Comparison of ENCODE assay signal across 8 cellular contexts in the genomic region with DNA sequence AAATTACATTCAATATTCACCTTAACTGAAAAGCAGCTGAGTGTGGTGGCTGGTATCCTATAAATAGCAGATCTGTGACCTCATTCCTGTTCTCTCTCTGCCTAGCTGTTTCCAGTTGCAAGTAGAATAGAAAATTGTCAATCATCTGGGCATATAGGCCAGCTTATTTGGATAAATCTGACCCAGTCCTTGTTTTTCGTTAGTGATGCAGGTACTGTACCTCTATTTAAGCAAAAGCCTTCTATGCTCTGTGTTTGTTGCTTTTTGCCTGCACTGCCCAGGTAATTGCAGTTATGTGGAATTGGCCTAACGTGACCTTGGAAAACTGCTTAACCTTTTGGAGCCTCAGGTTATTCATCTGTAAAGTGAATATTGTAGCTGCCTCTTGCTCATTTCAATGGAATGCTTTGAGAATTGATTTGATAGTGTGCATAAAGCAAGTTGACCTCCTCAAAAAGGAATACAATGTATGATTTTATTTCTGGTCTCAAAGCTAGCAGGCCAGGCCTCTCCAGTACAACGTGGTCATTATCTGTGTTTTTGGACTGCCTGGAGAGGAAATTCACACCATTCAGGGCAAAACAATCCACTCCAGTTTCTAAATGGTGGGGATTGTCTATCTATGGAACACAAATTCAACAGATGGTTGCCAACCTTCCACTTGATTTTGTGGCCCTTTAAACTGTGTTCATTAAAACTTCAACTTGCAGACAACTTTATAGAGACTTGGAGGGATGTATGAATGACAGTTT.
DNase-seq lines count a peak whose midpoint lies in the region; ATAC-seq, FAIRE-seq and TF ChIP-seq lines count a peak whose summit lies in the region.

No MANE protein-coding gene starts in this region.

- H3K79me2 ChIP-seq in GM12878 (ENCODE audit: control insufficient read depth, insufficient read depth, low read length), result no peaks in the 10 kb centered on the region

- TF ChIP-seq EP300 in GM12878 (IDR thresholded peaks at IDR 0.05; ENCODE audit: borderline replicate concordance in 1 of 2, control insufficient read depth in 1 of 2, low read depth in 2 of 2, low read length in 2 of 2), result no peak

- peaks cover 12% of the 10 kb centered on the region for H3K4me1 ChIP-seq in GM12878 (ENCODE audit: control insufficient read depth, insufficient read depth, low read length)

- H3K9ac ChIP-seq in GM12878 (ENCODE audit: control insufficient read depth, insufficient read depth, low read length), result no peak overlapping the region

- intact Hi-C loops in GM12878 (cut with micrococcal nuclease; ENCODE audit: unreplicated experiment), result loop anchor here (5.0 to 10.0 kb wide), 4 partner anchors 114 to 1682 kb away; a partner anchor contains a TSS

- peaks cover 46% of the 10 kb centered on the region for H3K4me1 Mint-ChIP-seq in mesothelial cell of epicardium

- FAIRE-seq in GM12878 (lab: Jason Lieb, UNC), result no peak

- peak overlapping the region; percentile 57 for H3K27ac ChIP-seq in HL-60 (replicated peaks)
- no peak overlapping the region for H3K27ac ChIP-seq in GM12878 (ENCODE audit: control insufficient read depth, insufficient read depth)

- CTCF ChIA-PET in GM12878 (lab: Yijun Ruan, JAX), result interaction anchor here (0.9 to 4.2 kb wide), 16 partner anchors 10 to 1036 kb away, joined by 3 to 35 read pairs (median 4); a partner anchor contains a TSS

- H2AFZ ChIP-seq in GM12878 (ENCODE audit: control insufficient read depth, low read depth, low read length), result peak overlapping the region; percentile 7; the same call in 1 of the 2 replicates

- TF ChIP-seq CTCF in HL-60 (IDR thresholded peaks at IDR 0.05; ENCODE audit: insufficient read depth, low read length) (no peak), GM12878 (IDR thresholded peaks at IDR 0.05 in 2 of 3, conservative IDR thresholded peaks at IDR 0.05 in 1 of 3; ENCODE audit: control insufficient read depth in 2 of 3, extremely low read depth in 1 of 3, insufficient read depth in 1 of 3, low read depth in 3 of 3, low read length in 3 of 3) (no peak), mesothelial cell of epicardium (IDR thresholded peaks at IDR 0.05; ENCODE audit: unreplicated experiment) (no peak)

- no peaks in the 10 kb centered on the region for H3K9me3 ChIP-seq in GM12878 (replicated peaks; ENCODE audit: control insufficient read depth, insufficient read depth, low read length)

- RAD21 ChIA-PET in GM12878 (lab: Charles Lee; ENCODE audit: unreplicated experiment), result interaction anchor here (0.7 to 3.9 kb wide), 11 partner anchors 15 to 1682 kb away, joined by 3 to 24 read pairs (median 6); a partner anchor contains a TSS

- no peaks in the 10 kb centered on the region for H3K36me3 ChIP-seq in GM12878 (ENCODE audit: control insufficient read depth in 2 of 2, insufficient read depth in 2 of 2, low read length in 1 of 2)

- in situ Hi-C loops in GM12878 (cut with MboI), result no loop called here

- DNase-seq in DMS153 (lab: John Stamatoyannopoulos, UW) (peak; percentile 35), HL-60 (ENCODE audit: low read depth in 1 of 2, low spot score in 1 of 2) (no peak), GM12878 (ENCODE audit: low read depth, low spot score) (no peak), mesothelial cell of epicardium (ENCODE audit: low spot score in 2 of 2, unreplicated experiment in 2 of 2) (no peak), T-helper 1 cell (no peak), LoVo (ENCODE audit: low spot score) (no peak)

- H3K4me3 Mint-ChIP-seq in mesothelial cell of epicardium, result no peak overlapping the region

- H4K20me1 ChIP-seq in GM12878 (ENCODE audit: control insufficient read depth, insufficient read depth), result no peaks in the 10 kb centered on the region

- no peak for TF ChIP-seq POLR2A in GM12878 (IDR thresholded peaks at IDR 0.05; ENCODE audit: low read depth, low read length)

- BruUV-seq in GM12878 (replicated peaks; lab: Mats Ljungman, UMichigan), result no TSS peak

- H3K36me3 Mint-ChIP-seq in mesothelial cell of epicardium, result no peaks in the 10 kb centered on the region

- ATAC-seq in GM12878, result peak; percentile 67
- ATAC-seq in HG03280 (IDR thresholded peaks at IDR 0.05; ENCODE audit: unreplicated experiment), result no peak
- ATAC-seq in GM19328 (IDR thresholded peaks at IDR 0.05; ENCODE audit: unreplicated experiment), result no peak

- peak overlapping the region; percentile 86 for H3K27ac Mint-ChIP-seq in mesothelial cell of epicardium

- POLR2A ChIA-PET in GM12878 (lab: Charles Lee), result no interaction called here

- SMC1A ChIA-PET in GM12878 (lab: Charles Lee; ENCODE audit: uncharacterized antibody, unreplicated experiment), result interaction anchor here (0.7 to 4.8 kb wide), 27 partner anchors 8 to 1224 kb away, joined by 3 to 25 read pairs (median 3); a partner anchor contains a TSS

- WGBS in GM12878 (ENCODE audit: insufficient coverage, insufficient replicate concordance, low lambda C conversion rate, missing lambda C conversion rate), result 21% methylated on average over 3 of the region's 3 CpGs

- H3K4me2 ChIP-seq in GM12878 (ENCODE audit: control insufficient read depth, insufficient read depth), result no peak overlapping the region; the same call in 1 of the 2 replicates

- H3K9me3 Mint-ChIP-seq in mesothelial cell of epicardium, result no peaks in the 10 kb centered on the region

- H3K4me3 ChIP-seq in HL-60 (replicated peaks; ENCODE audit: insufficient read depth, low read length) (no peak overlapping the region), GM12878 (no peak overlapping the region)

- no peaks in the 10 kb centered on the region for H3K27me3 Mint-ChIP-seq in mesothelial cell of epicardium (ENCODE audit: low read depth)

- TF ChIP-seq RAD21 in GM12878 (IDR thresholded peaks at IDR 0.05; ENCODE audit: insufficient read depth, low read depth, low read length), result no peak

- H3K27me3 ChIP-seq in HL-60 (ENCODE audit: insufficient read depth, poor library complexity, severe bottlenecking) (no peaks in the 10 kb centered on the region), GM12878 (replicated peaks in 1 of 2; ENCODE audit: control insufficient read depth in 2 of 2, insufficient read depth in 2 of 2, low read length in 1 of 2) (no peaks in the 10 kb centered on the region)

TF ChIP-seq in GM12878, 131 proteins besides CTCF, POLR2A, EP300 and RAD21:
- TF ChIP-seq IKZF1 (conservative IDR thresholded peaks at IDR 0.05), result no peak
- 0 out of 2 replicates have a peak, but pooled peaks have one; percentile 18 for TF ChIP-seq ATF7 (IDR thresholded peaks at IDR 0.05; ENCODE audit: low read depth)
